In genomic region chr20:24823989-24824693, GRCh38 we compare ENCODE assay signal across 19 cellular contexts.
"Had no signal": no experiment of that assay in that cellular context is flagged by ENCODE, and none has a peak within 500 bp of the region (broad histone marks: within the 10 kb centered on the region; RNA-seq: fewer than 3 reads in every experiment).

No MANE protein-coding gene starts in this region.

- DNase-seq: activated naive CD4-positive, alpha-beta T cell treated with anti-CD3 and anti-CD28 coated beads for 36 hours; activated naive CD8-positive, alpha-beta T cell treated with anti-CD3 and anti-CD28 coated beads, Interleukin-2, amount 10 ng/mL, durations not matched to agents 7 days and 5 days; activated T-cell treated with anti-CD3 and anti-CD28 coated beads, Interleukin-2, amount 50 U/mL, for 1 hour; amniotic stem cell; cerebellar nuclear complex; effector CD4-positive, alpha-beta T cell; erythroblast; foreskin keratinocyte; left lung; midbrain; right cardiac atrium; small intestine; stimulated activated CD4-positive, alpha-beta T cell treated with anti-CD3 and anti-CD28 coated beads, Interleukin-15, amount 100 ng/mL, for 24 hours; stimulated activated naive B cell treated with anti-CD40 and anti-IgM and Interleukin-4, amounts not matched to agents 10 μg/mL and 1 μg/mL and 100 μg/mL, for 72 hours; T-helper 1 cell; testis; WERI-Rb-1 had no signal

- H3K9me3 ChIP-seq: left lung, neutrophil, pancreas, testis had no signal

- H3K4me3 ChIP-seq: left lung, pancreas, testis had no signal

- H3K27ac ChIP-seq: foreskin keratinocyte, left lung, neutrophil, pancreas, testis, WERI-Rb-1 had no signal

- H3K27me3 ChIP-seq: foreskin keratinocyte, left lung, neutrophil, pancreas, testis had no signal

- H3K4me1 ChIP-seq: foreskin keratinocyte, left lung, pancreas, testis had no signal

- ATAC-seq: foreskin keratinocyte; left lung; pancreas; right cardiac atrium; stimulated activated naive B cell treated with anti-CD40 and anti-IgM and Interleukin-4, amounts not matched to agents 10 μg/mL and 1 μg/mL and 100 μg/mL, for 72 hours had no signal

- H3K36me3 ChIP-seq: left lung, neutrophil, pancreas, WERI-Rb-1 had no signal
